In genomic region chr10:79443338-79444242, GRCh38 we compare ENCODE assay signal across 8 cellular contexts. TPM values are rescaled to one million over a fixed set of nuclear protein-coding genes. Genes with fewer than 3 reads are reported as not detected.
DNase-seq lines count a peak whose midpoint lies in the region; ATAC-seq, FAIRE-seq and TF ChIP-seq lines count a peak whose summit lies in the region.

No MANE protein-coding gene starts in this region.

- no peaks in the 10 kb centered on the region for H3K9me3 Mint-ChIP-seq in mesothelial cell of epicardium

- H3K4me1 ChIP-seq in left ventricle myocardium inferior, result peaks cover 77% of the 10 kb centered on the region
- no peaks in the 10 kb centered on the region for H3K4me1 ChIP-seq in urinary bladder (ENCODE audit: insufficient read depth)

- peak overlapping the region; percentile 99 for H3K4me3 ChIP-seq in left ventricle myocardium inferior
- peak overlapping the region; percentile 71 for H3K4me3 ChIP-seq in brain microvascular endothelial cell (ENCODE audit: low read depth, low read length)
- peak overlapping the region; percentile 81 for H3K4me3 ChIP-seq in urinary bladder (ENCODE audit: low read depth, low read length)

- FAIRE-seq in GM19239 (lab: Jason Lieb, UNC), result no peak

- H3K27me3 ChIP-seq in left ventricle myocardium inferior (ENCODE audit: low read depth) (no peaks in the 10 kb centered on the region), brain microvascular endothelial cell (replicated peaks) (no peaks in the 10 kb centered on the region)

- H3K27ac ChIP-seq in left ventricle myocardium inferior (replicated peaks) (peak overlapping the region; percentile 99), brain microvascular endothelial cell (peak overlapping the region; percentile 76), urinary bladder (ENCODE audit: low read depth) (no peak overlapping the region)

- H3K36me3 ChIP-seq in left ventricle myocardium inferior (peaks cover 5% of the 10 kb centered on the region), brain microvascular endothelial cell (replicated peaks) (no peaks in the 10 kb centered on the region), urinary bladder (ENCODE audit: insufficient read depth) (no peaks in the 10 kb centered on the region)

- peak overlapping the region; percentile 86 for H3K4me3 Mint-ChIP-seq in mesothelial cell of epicardium

- intact Hi-C loops in left ventricle myocardium inferior (cut with micrococcal nuclease), result no loop called here
- intact Hi-C loops in Right ventricle myocardium inferior (cut with DNase I), result loop anchor here (2.0 kb wide), 1 partner anchor 45 kb away; no protein-coding TSS in a partner anchor

- no peak for TF ChIP-seq CTCF in left ventricle myocardium inferior (IDR thresholded peaks at IDR 0.05; ENCODE audit: borderline replicate concordance)
- TF ChIP-seq CTCF in brain microvascular endothelial cell (IDR thresholded peaks at IDR 0.05; ENCODE audit: low read depth, low read length, missing control alignments), result no peak
- TF ChIP-seq CTCF in mesothelial cell of epicardium (IDR thresholded peaks at IDR 0.05; ENCODE audit: unreplicated experiment), result no peak

- DNase-seq in left ventricle myocardium inferior, result no peak
- no peak for DNase-seq in Right ventricle myocardium inferior (ENCODE audit: missing footprints)
- DNase-seq in brain microvascular endothelial cell, result no peak
- DNase-seq in mesothelial cell of epicardium (ENCODE audit: low spot score in 2 of 2, unreplicated experiment in 2 of 2), result no peak
- DNase-seq in GM19239 (ENCODE audit: insufficient read length, low spot score), result no peak
- DNase-seq in NCI-H1105 (lab: John Stamatoyannopoulos, UW), result no peak

- ATAC-seq in Right ventricle myocardium inferior (no peak), HG03520 (IDR thresholded peaks at IDR 0.05; ENCODE audit: unreplicated experiment) (no peak)

- no peaks in the 10 kb centered on the region for H3K9me3 ChIP-seq in left ventricle myocardium inferior (replicated peaks)

- H3K4me1 Mint-ChIP-seq in mesothelial cell of epicardium, result peaks cover 46% of the 10 kb centered on the region

- in situ Hi-C loops in brain microvascular endothelial cell (cut with HindIII; ENCODE audit: low pct_ligation_motif_present, low sequenced_read_pairs), result no loop called here

- 12% methylated on average over 11 of the region's 11 CpGs for WGBS in urinary bladder

- peaks cover 6% of the 10 kb centered on the region for H3K27me3 Mint-ChIP-seq in mesothelial cell of epicardium (ENCODE audit: low read depth)

- peak overlapping the region; percentile 82 for H3K27ac Mint-ChIP-seq in mesothelial cell of epicardium

- no peaks in the 10 kb centered on the region for H3K36me3 Mint-ChIP-seq in mesothelial cell of epicardium

RNA-seq across cellular contexts. Expression of gene ZCCHC24, which starts 1.8 kb away (rescaled TPM):
- 47.5 TPM for total RNA-seq in left ventricle myocardium inferior
- total RNA-seq in Right ventricle myocardium inferior, result 60.1 TPM
- 31.8 to 34.0 TPM (median 33.2 TPM) in 3 replicates for total RNA-seq in mesothelial cell of epicardium
- 43.5 TPM for total RNA-seq in urinary bladder
- polyA plus RNA-seq in urinary bladder, result 98.2 TPM
